14 cellular contexts compared by ENCODE assay signal in genomic region chr1:109773900-109774485, GRCh38. TPM values are rescaled to one million over a fixed set of nuclear protein-coding genes. Genes with fewer than 3 reads are reported as not detected.
DNase-seq lines count a peak whose midpoint lies in the region; ATAC-seq, FAIRE-seq and TF ChIP-seq lines count a peak whose summit lies in the region.
"Had no signal": no experiment of that assay in that cellular context is flagged by ENCODE, and none has a peak within 500 bp of the region (broad histone marks: within the 10 kb centered on the region; RNA-seq: fewer than 3 reads in every experiment).

No MANE protein-coding gene starts in this region.

- no peak overlapping the region for H3K23ac ChIP-seq in IMR-90 (ENCODE audit: low read depth, low read length)

- dilution Hi-C loops in IMR-90 (cut with HindIII; ENCODE audit: low sequenced_read_pairs, unreplicated experiment): no loop called here

- CTCF ChIA-PET in IMR-90 (lab: Yijun Ruan, JAX): interaction anchor here (0.5 to 4.5 kb wide), 15 partner anchors 14 to 237 kb away, joined by 3 to 63 read pairs (median 4); partner anchors contain the start of gene AHCYL1

- H3K14ac ChIP-seq in IMR-90 (replicated peaks; ENCODE audit: low read depth, low read length): no peak overlapping the region

- ATAC-seq in IMR-90 (ENCODE audit: low read depth): no peak
- ATAC-seq in right lobe of liver: no peak

- no peaks in the 10 kb centered on the region for H3K27me3 ChIP-seq in IMR-90 (ENCODE audit: control insufficient read depth, insufficient read depth, low read length)
- no peaks in the 10 kb centered on the region for H3K27me3 ChIP-seq in astrocyte (ENCODE audit: insufficient read depth, low read length)
- H3K27me3 ChIP-seq in right lobe of liver: no peaks in the 10 kb centered on the region

- peak overlapping the region; percentile 80 for H2AK9ac ChIP-seq in IMR-90 (replicated peaks; ENCODE audit: low read depth, low read length, poor library complexity)

- no peak overlapping the region for H2BK5ac ChIP-seq in IMR-90 (ENCODE audit: low read depth, low read length, poor library complexity, severe bottlenecking)

- H3K4me3 ChIP-seq in IMR-90 (ENCODE audit: insufficient read depth, low read depth, low read length): no peak overlapping the region
- H3K4me3 ChIP-seq in astrocyte (ENCODE audit: insufficient read depth, low read depth, low read length): no peak overlapping the region
- H3K4me3 ChIP-seq in right lobe of liver: no peak overlapping the region
- H3K4me3 ChIP-seq: thoracic aorta had no signal

- H4K20me1 ChIP-seq in IMR-90 (ENCODE audit: insufficient read depth, low read length): no peaks in the 10 kb centered on the region
- H4K20me1 ChIP-seq in astrocyte (ENCODE audit: insufficient read depth, low read length): no peaks in the 10 kb centered on the region

- no TSS peak for BruUV-seq in IMR-90 (replicated peaks; lab: Mats Ljungman, UMichigan)

- no peak overlapping the region for H3K9ac ChIP-seq in IMR-90 (ENCODE audit: low read depth, low read length)
- no peak overlapping the region for H3K9ac ChIP-seq in astrocyte (ENCODE audit: low read length)

- H2BK120ac ChIP-seq in IMR-90 (ENCODE audit: low read depth, low read length): peak overlapping the region; percentile 33

- H3K27ac ChIP-seq in IMR-90 (ENCODE audit: insufficient read depth, low read length) (no peak overlapping the region), astrocyte (ENCODE audit: low read depth, low read length) (no peak overlapping the region), right lobe of liver (no peak overlapping the region)
- H3K27ac ChIP-seq: thoracic aorta had no signal

- no peaks in the 10 kb centered on the region for H3K9me3 Mint-ChIP-seq in astrocyte (ENCODE audit: unreplicated experiment)
- no peaks in the 10 kb centered on the region for H3K9me3 Mint-ChIP-seq in type B pancreatic cell
- H3K9me3 Mint-ChIP-seq: activated naive CD4-positive, alpha-beta T cell treated with anti-CD3 and anti-CD28 coated beads for 36 hours; nephron progenitor cell had no signal

- peaks cover 25% of the 10 kb centered on the region for H3K27me3 Mint-ChIP-seq in astrocyte (ENCODE audit: low read depth, unreplicated experiment)
- peaks cover 16% of the 10 kb centered on the region for H3K27me3 Mint-ChIP-seq in type B pancreatic cell

- in situ Hi-C loops in IMR-90 (cut with MboI; ENCODE audit: low sequenced_read_pairs): loop anchor here (5.0 kb wide), 2 partner anchors 132 to 227 kb away; partner anchors contain the start of gene GNAI3

- H3K9me3 ChIP-seq in IMR-90 (ENCODE audit: control insufficient read depth, insufficient read depth, low read length): no peaks in the 10 kb centered on the region
- no peaks in the 10 kb centered on the region for H3K9me3 ChIP-seq in astrocyte (ENCODE audit: insufficient read depth, low read depth, low read length)
- H3K9me3 ChIP-seq in right lobe of liver: no peaks in the 10 kb centered on the region
- H3K9me3 ChIP-seq: thoracic aorta had no signal

- H3K27ac Mint-ChIP-seq in astrocyte (ENCODE audit: unreplicated experiment) (no peak overlapping the region), type B pancreatic cell (peak overlapping the region; percentile 63)
- H3K27ac Mint-ChIP-seq: activated naive CD4-positive, alpha-beta T cell treated with anti-CD3 and anti-CD28 coated beads for 36 hours; nephron progenitor cell had no signal

- no peak for TF ChIP-seq RAD21 in IMR-90 (IDR thresholded peaks at IDR 0.05; ENCODE audit: low read length)

- H2AFZ ChIP-seq in IMR-90 (replicated peaks; ENCODE audit: low read length, poor library complexity) (peak overlapping the region; percentile 80), astrocyte (ENCODE audit: low read depth, low read length) (peak overlapping the region; percentile 53)

- H4K8ac ChIP-seq in IMR-90 (ENCODE audit: low read depth in 2 of 2, low read length in 2 of 2): peak overlapping the region in 1 of 2 experiments; percentile 17; a peak in 1 of 4 replicates

- H2AK5ac ChIP-seq in IMR-90 (ENCODE audit: low read depth, low read length): peak overlapping the region; percentile 71; the same call in 1 of the 2 replicates

- DNase-seq in IMR-90: no peak
- no peak for DNase-seq in astrocyte (ENCODE audit: low read depth)
- DNase-seq in right lobe of liver: peak in 2 of 3 donors; percentile 16 to 54
- DNase-seq in type B pancreatic cell (ENCODE audit: extremely low spot score, unreplicated experiment): no peak
- DNase-seq in germinal center (ENCODE audit: low spot score): no peak
- no peak for DNase-seq in SKM-1 (lab: John Stamatoyannopoulos, UW; ENCODE audit: unreplicated experiment)
- no peak for DNase-seq in dermis blood vessel endothelial cell
- DNase-seq: cortex of kidney had no signal

- H3K4me1 ChIP-seq in IMR-90 (ENCODE audit: control insufficient read depth, insufficient read depth, low read length): peaks cover 24% of the 10 kb centered on the region
- peaks cover 8% of the 10 kb centered on the region for H3K4me1 ChIP-seq in astrocyte (ENCODE audit: insufficient read depth, low read length)
- no peaks in the 10 kb centered on the region for H3K4me1 ChIP-seq in right lobe of liver

- no peak overlapping the region for H3K56ac ChIP-seq in IMR-90 (ENCODE audit: extremely low read depth, insufficient read depth, low read length)

- H3K36me3 Mint-ChIP-seq in astrocyte (ENCODE audit: low read depth, unreplicated experiment) (no peaks in the 10 kb centered on the region), type B pancreatic cell (no peaks in the 10 kb centered on the region)

- peak overlapping the region; percentile 53; the same call in 1 of the 2 replicates for H3K4ac ChIP-seq in IMR-90 (ENCODE audit: low read depth, low read length)

- peak overlapping the region; percentile 5; the same call in 1 of the 2 replicates for H4K5ac ChIP-seq in IMR-90 (ENCODE audit: low read depth, low read length)

- H3K79me2 ChIP-seq in astrocyte (ENCODE audit: insufficient read depth, low read length): no peaks in the 10 kb centered on the region

- peak overlapping the region; percentile 34; the same call in 1 of the 2 replicates for H4K91ac ChIP-seq in IMR-90 (ENCODE audit: insufficient read depth, low read depth, low read length)

- H3K9me1 ChIP-seq in IMR-90 (ENCODE audit: insufficient read depth, low read length): peaks cover 16% of the 10 kb centered on the region; the same call in 1 of the 2 replicates

- TF ChIP-seq CTCF in IMR-90 (conservative IDR thresholded peaks at IDR 0.05; ENCODE audit: low read depth, low read length) (no peak), astrocyte (IDR thresholded peaks at IDR 0.05; ENCODE audit: insufficient read depth, low read depth, low read length) (no peak), right lobe of liver (IDR thresholded peaks at IDR 0.05) (no peak), type B pancreatic cell (conservative IDR thresholded peaks at IDR 0.05) (no peak)

- H2BK20ac ChIP-seq in IMR-90 (ENCODE audit: low read depth, low read length): no peak overlapping the region

- POLR2A ChIA-PET in IMR-90 (lab: Charles Lee; ENCODE audit: unreplicated experiment): interaction anchor here (0.9 kb wide), 1 partner anchor 134 kb away, joined by 3 read pairs; no protein-coding TSS in a partner anchor

- no peak for FAIRE-seq in astrocyte (lab: Jason Lieb, UNC)

- H3K4me1 Mint-ChIP-seq in astrocyte (ENCODE audit: low read depth, unreplicated experiment): peaks cover 16% of the 10 kb centered on the region
- peaks cover 23% of the 10 kb centered on the region for H3K4me1 Mint-ChIP-seq in type B pancreatic cell (ENCODE audit: unreplicated experiment)

- H3K4me2 ChIP-seq in IMR-90 (ENCODE audit: low read depth, low read length) (no peak overlapping the region), astrocyte (ENCODE audit: low read length) (no peak overlapping the region)

- TF ChIP-seq POLR2A in IMR-90 (IDR thresholded peaks at IDR 0.05; ENCODE audit: low read depth, low read length): no peak
- TF ChIP-seq POLR2A in right lobe of liver (IDR thresholded peaks at IDR 0.05): no peak

- H3K4me3 Mint-ChIP-seq in astrocyte (ENCODE audit: unreplicated experiment) (no peak overlapping the region), type B pancreatic cell (no peak overlapping the region)
- H3K4me3 Mint-ChIP-seq: activated naive CD4-positive, alpha-beta T cell treated with anti-CD3 and anti-CD28 coated beads for 36 hours; nephron progenitor cell had no signal

- WGBS in IMR-90 (ENCODE audit: extremely low coverage in 2 of 2, insufficient read length in 1 of 2), 2 experiments: 20% methylated on average over 1 of the region's 6 CpGs; no CpG with 5 or more reads in 1 of the 2 experiments
- WGBS in right lobe of liver (ENCODE audit: insufficient coverage, low coverage, low lambda C conversion rate, missing lambda C conversion rate): 56% methylated on average over 3 of the region's 6 CpGs

- H3K79me1 ChIP-seq in IMR-90 (ENCODE audit: low read depth in 1 of 2, low read length in 2 of 2): no peaks in the 10 kb centered on the region

- H3K18ac ChIP-seq in IMR-90 (ENCODE audit: low read depth, low read length): no peak overlapping the region

- intact Hi-C loops in IMR-90 (cut with micrococcal nuclease): loop anchor here (1.0 kb wide), 2 partner anchors 131 to 228 kb away; no protein-coding TSS in a partner anchor
- intact Hi-C loops in right lobe of liver (cut with DNase I): loop anchor here (5.0 to 10.0 kb wide), 2 partner anchors 132 to 229 kb away; partner anchors contain the start of gene GNAI3 (in 1 of the 2)

- no peaks in the 10 kb centered on the region for H3K36me3 ChIP-seq in IMR-90 (ENCODE audit: control insufficient read depth, insufficient read depth, low read length)
- H3K36me3 ChIP-seq in astrocyte (ENCODE audit: insufficient read depth, low read length): no peaks in the 10 kb centered on the region
- H3K36me3 ChIP-seq in right lobe of liver: no peaks in the 10 kb centered on the region
- H3K36me3 ChIP-seq: thoracic aorta had no signal

- no peak overlapping the region for H2BK15ac ChIP-seq in IMR-90 (ENCODE audit: low read depth, low read length)

TF ChIP-seq in IMR-90, 13 proteins besides CTCF, POLR2A, EP300 and RAD21 (continues in another document):
- TF ChIP-seq FOS (IDR thresholded peaks at IDR 0.05; ENCODE audit: low read depth, low read length): no peak

RNA-seq across cellular contexts. Expression of gene EPS8L3, which starts 10.3 kb away (rescaled TPM):
- not detected in 2 replicates for total RNA-seq in IMR-90 (2012; rRNA removed)
- not detected in 2 replicates for polyA plus RNA-seq in IMR-90 (2012; rRNA removed)
- 0.11 TPM in 1 of 2 replicates, not detected in the other for polyA plus RNA-seq in IMR-90 (2012; cell fraction: cytosol; rRNA removed)
- not detected in 2 replicates for polyA plus RNA-seq in IMR-90 (2012; cell fraction: nucleus; rRNA removed; ENCODE audit: low replicate concordance)
- not detected in 2 replicates for total RNA-seq in astrocyte
- 1 to 10 TPM in 3 of 6 experiments, not detected in 3; 3.2 to 4.7 (median 3.3) TPM for total RNA-seq in right lobe of liver
- total RNA-seq in type B pancreatic cell (ENCODE audit: low replicate concordance): 9.9 and 19.1 TPM in 2 replicates
- not detected in 2 replicates for total RNA-seq in dermis blood vessel endothelial cell
- total RNA-seq: activated naive CD4-positive, alpha-beta T cell treated with anti-CD3 and anti-CD28 coated beads for 36 hours; epithelial cell of proximal tubule; glomerular endothelial cell; SK-MEL-5 had no signal

RNA-seq across cellular contexts. Expression of gene GSTM3, which starts 33.2 kb away (rescaled TPM):
- total RNA-seq in IMR-90 (2012; rRNA removed) (101 and 131 TPM in 2 replicates), astrocyte (25.4 and 26.1 TPM in 2 replicates), right lobe of liver (10 to 100 TPM in 3 of 6 experiments, 1 to 10 TPM in 3; 1.2 to 19.2 (median 10.6) TPM), type B pancreatic cell (ENCODE audit: low replicate concordance) (32.9 and 78.4 TPM in 2 replicates), dermis blood vessel endothelial cell (25.1 and 54.1 TPM in 2 replicates)
- polyA plus RNA-seq in IMR-90 (2012; rRNA removed): 97.4 and 102 TPM in 2 replicates
- polyA plus RNA-seq in IMR-90 (2012; cell fraction: cytosol; rRNA removed): 69.1 and 108 TPM in 2 replicates
- 19.5 and 60.7 TPM in 2 replicates for polyA plus RNA-seq in IMR-90 (2012; cell fraction: nucleus; rRNA removed; ENCODE audit: low replicate concordance)

Comparison
In these comparisons a context has a peak if more than half of its experiments do, and no peak if none do; other contexts are left out.
1. DNase-seq: peak in right lobe of liver (2 of 3); none in IMR-90 (single experiment), astrocyte (single experiment), type B pancreatic cell (single experiment), germinal center (single experiment), SKM-1 (single experiment) and dermis blood vessel endothelial cell (single experiment).